17 cellular contexts compared by ENCODE assay signal in the genomic region with DNA sequence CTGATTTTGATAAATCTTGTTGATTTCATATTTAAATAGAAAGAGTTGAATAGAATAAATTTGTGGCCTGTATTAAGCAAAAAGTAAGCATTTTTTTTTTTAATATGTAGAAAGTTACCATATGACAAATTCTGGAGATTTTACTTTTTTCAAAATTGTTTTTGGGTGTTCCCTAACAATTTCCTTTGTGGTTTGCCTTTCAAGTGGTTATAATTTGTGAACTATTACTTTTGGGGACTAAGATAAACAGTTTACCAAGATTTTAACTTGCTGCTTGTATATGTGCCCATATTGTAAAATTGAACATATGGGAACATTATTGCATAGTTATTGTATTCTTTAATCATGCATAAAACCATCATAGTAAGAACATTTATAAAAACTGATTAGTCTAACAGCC. TPM values are rescaled to one million over a fixed set of nuclear protein-coding genes. Genes with fewer than 3 reads are reported as not detected.
A peak's percentile ranks its signal among the peaks of the same experiment; 100 is the strongest.
DNase-seq lines count a peak whose midpoint lies in the region; ATAC-seq, FAIRE-seq and TF ChIP-seq lines count a peak whose summit lies in the region.
"Had no signal": no experiment of that assay in that cellular context is flagged by ENCODE, and none has a peak within 500 bp of the region (broad histone marks: within the 10 kb centered on the region; RNA-seq: fewer than 3 reads in every experiment).

No MANE protein-coding gene starts in this region.

- peak overlapping the region; percentile 58 for H3K4me3 Mint-ChIP-seq in activated naive CD8-positive, alpha-beta T cell
- no peak overlapping the region for H3K4me3 Mint-ChIP-seq in activated naive CD8-positive, alpha-beta T cell treated with anti-CD3 and anti-CD28 coated beads, Interleukin-2, amount 50 U/mL, for 24 hours
- no peak overlapping the region for H3K4me3 Mint-ChIP-seq in activated naive CD8-positive, alpha-beta T cell treated with anti-CD3 and anti-CD28 coated beads for 36 hours

- H3K9me3 ChIP-seq in SK-N-MC (ENCODE audit: low read depth, low read length) (no peaks in the 10 kb centered on the region), pancreas (no peaks in the 10 kb centered on the region), esophagus squamous epithelium (no peaks in the 10 kb centered on the region), stomach (no peaks in the 10 kb centered on the region)
- H3K9me3 ChIP-seq: BLaER1, Caco-2 had no signal

- DNase-seq in activated naive CD8-positive, alpha-beta T cell treated with anti-CD3 and anti-CD28 coated beads, Interleukin-2, amount 50 U/mL, for 24 hours: no peak
- no peak for DNase-seq in SK-N-MC (ENCODE audit: low read depth, low spot score)
- no peak for DNase-seq in activated naive CD8-positive, alpha-beta T cell treated with anti-CD3 and anti-CD28 coated beads for 36 hours
- DNase-seq in pancreas: no peak
- no peak for DNase-seq in esophagus squamous epithelium (lab: John Stamatoyannopoulos, UW)
- DNase-seq in stomach: no peak
- DNase-seq in KBM-7: no peak
- DNase-seq: Caco-2, Kasumi-1, NCI-H1436, NCI-H2029 treated with DMSO at 0.1 percent for 48 hours, NCI-H510A, NCI-H82, Right ventricle myocardium superior had no signal

- TF ChIP-seq CTCF in pancreas (IDR thresholded peaks at IDR 0.05) (no peak), esophagus squamous epithelium (IDR thresholded peaks at IDR 0.05) (no peak), stomach (IDR thresholded peaks at IDR 0.05) (no peak)

- H3K27ac Mint-ChIP-seq in activated naive CD8-positive, alpha-beta T cell: peak overlapping the region; percentile 81
- H3K27ac Mint-ChIP-seq in activated naive CD8-positive, alpha-beta T cell treated with anti-CD3 and anti-CD28 coated beads, Interleukin-2, amount 50 U/mL, for 24 hours: no peak overlapping the region
- peak overlapping the region; percentile 9 for H3K27ac Mint-ChIP-seq in activated naive CD8-positive, alpha-beta T cell treated with anti-CD3 and anti-CD28 coated beads for 36 hours

- no peak for TF ChIP-seq POLR2A in esophagus squamous epithelium (IDR thresholded peaks at IDR 0.05)
- no peak for TF ChIP-seq POLR2A in stomach (IDR thresholded peaks at IDR 0.05)

- no peak overlapping the region for H3K9ac ChIP-seq in SK-N-MC (ENCODE audit: insufficient read length)
- H3K9ac ChIP-seq: BLaER1 had no signal

- intact Hi-C loops in pancreas (cut with DNase I): no loop called here
- intact Hi-C loops in esophagus squamous epithelium (cut with DNase I): no loop called here
- intact Hi-C loops in stomach (cut with DNase I; ENCODE audit: low total_unique reads): no loop called here

- no peak for TF ChIP-seq EP300 in stomach (IDR thresholded peaks at IDR 0.05)

- no peak for ATAC-seq in activated naive CD8-positive, alpha-beta T cell treated with anti-CD3 and anti-CD28 coated beads, Interleukin-2, amount 50 U/mL, for 24 hours
- ATAC-seq in pancreas: no peak

- H3K36me3 ChIP-seq in SK-N-MC (ENCODE audit: insufficient read depth, low read length) (peaks cover 22% of the 10 kb centered on the region), pancreas (no peaks in the 10 kb centered on the region), esophagus squamous epithelium (peaks cover 0 to 37% (median 0%) of the 10 kb centered on the region in 3 donors), stomach (peaks cover 0 to 34% (median 30%) of the 10 kb centered on the region in 4 donors)

- H3K27ac ChIP-seq in SK-N-MC (peak overlapping the region; percentile 65), pancreas (no peak overlapping the region), esophagus squamous epithelium (no peak overlapping the region), stomach (no peak overlapping the region)
- H3K27ac ChIP-seq: BLaER1 had no signal

- peaks cover 39% of the 10 kb centered on the region for H3K36me3 Mint-ChIP-seq in activated naive CD8-positive, alpha-beta T cell
- H3K36me3 Mint-ChIP-seq in activated naive CD8-positive, alpha-beta T cell treated with anti-CD3 and anti-CD28 coated beads, Interleukin-2, amount 50 U/mL, for 24 hours (ENCODE audit: low read depth): peaks cover 56% of the 10 kb centered on the region
- H3K36me3 Mint-ChIP-seq in activated naive CD8-positive, alpha-beta T cell treated with anti-CD3 and anti-CD28 coated beads for 36 hours: peaks cover 53% of the 10 kb centered on the region

- H3K4me3 ChIP-seq in SK-N-MC (no peak overlapping the region; the same call in 1 of the 2 replicates), pancreas (no peak overlapping the region), esophagus squamous epithelium (no peak overlapping the region), stomach (no peak overlapping the region)
- H3K4me3 ChIP-seq: BLaER1 had no signal

- H3K9me3 Mint-ChIP-seq in activated naive CD8-positive, alpha-beta T cell (ENCODE audit: low read depth): peaks cover 3% of the 10 kb centered on the region
- H3K9me3 Mint-ChIP-seq in activated naive CD8-positive, alpha-beta T cell treated with anti-CD3 and anti-CD28 coated beads, Interleukin-2, amount 50 U/mL, for 24 hours: peaks cover 21% of the 10 kb centered on the region
- peaks cover 12% of the 10 kb centered on the region for H3K9me3 Mint-ChIP-seq in activated naive CD8-positive, alpha-beta T cell treated with anti-CD3 and anti-CD28 coated beads for 36 hours

- H3K27me3 Mint-ChIP-seq in activated naive CD8-positive, alpha-beta T cell: no peaks in the 10 kb centered on the region
- H3K27me3 Mint-ChIP-seq in activated naive CD8-positive, alpha-beta T cell treated with anti-CD3 and anti-CD28 coated beads, Interleukin-2, amount 50 U/mL, for 24 hours: no peaks in the 10 kb centered on the region
- no peaks in the 10 kb centered on the region for H3K27me3 Mint-ChIP-seq in activated naive CD8-positive, alpha-beta T cell treated with anti-CD3 and anti-CD28 coated beads for 36 hours

- H3K4me1 ChIP-seq in pancreas (no peaks in the 10 kb centered on the region), esophagus squamous epithelium (peaks cover 0 to 12% (median 0%) of the 10 kb centered on the region in 3 donors), stomach (peaks cover 0 to 6% (median 0%) of the 10 kb centered on the region in 4 donors)
- H3K4me1 ChIP-seq: Caco-2 had no signal

- peak; percentile 13 for FAIRE-seq in pancreas (lab: Jason Lieb, UNC)
- FAIRE-seq: H54 had no signal

- no peaks in the 10 kb centered on the region for H3K27me3 ChIP-seq in pancreas
- H3K27me3 ChIP-seq in esophagus squamous epithelium: no peaks in the 10 kb centered on the region
- no peaks in the 10 kb centered on the region for H3K27me3 ChIP-seq in stomach
- H3K27me3 ChIP-seq: BLaER1 had no signal

- in situ Hi-C loops in KBM-7 (cut with MboI; ENCODE audit: low pct_unique_long_range_greater_than_20kb, low sequenced_read_pairs): loop anchor here (25.0 kb wide), 1 partner anchor 332 kb away; no protein-coding TSS in a partner anchor

- peaks cover 56% of the 10 kb centered on the region for H3K4me1 Mint-ChIP-seq in activated naive CD8-positive, alpha-beta T cell (ENCODE audit: low read depth)
- H3K4me1 Mint-ChIP-seq in activated naive CD8-positive, alpha-beta T cell treated with anti-CD3 and anti-CD28 coated beads, Interleukin-2, amount 50 U/mL, for 24 hours: peaks cover 55% of the 10 kb centered on the region
- H3K4me1 Mint-ChIP-seq in activated naive CD8-positive, alpha-beta T cell treated with anti-CD3 and anti-CD28 coated beads for 36 hours: peaks cover 51% of the 10 kb centered on the region

RNA-seq across cellular contexts. Expression of a gene that starts 34.6 kb away (rescaled TPM):
- total RNA-seq in activated naive CD8-positive, alpha-beta T cell treated with anti-CD3 and anti-CD28 coated beads for 36 hours: 10 to 100 TPM; 38.9 to 40.9 TPM
- total RNA-seq in pancreas: 10 to 100 TPM; 10.4 to 21.4 (median 14.4) TPM
- polyA plus RNA-seq in pancreas: 1 to 10 TPM; 2.5 to 4.9 TPM
- total RNA-seq in esophagus squamous epithelium: 10 to 100 TPM in 3 of 4 donors, 1 to 10 TPM in 1; 9.0 to 22.1 (median 16.5) TPM
- 10 to 100 TPM in 2 of 5 donors, 1 to 10 TPM in 3; 4.9 to 65.7 (median 9.8) TPM for total RNA-seq in stomach
- polyA plus RNA-seq in stomach: 1 to 10 TPM; 1.5 to 3.2 (median 2.1) TPM

RNA-seq across cellular contexts. Expression of a gene that starts 35.9 kb away (rescaled TPM):
- total RNA-seq in activated naive CD8-positive, alpha-beta T cell treated with anti-CD3 and anti-CD28 coated beads for 36 hours: 10 to 100 TPM in 1 of 2 experiments, 1 to 10 TPM in 1; 10.0 to 10.8 TPM
- total RNA-seq in pancreas (1 to 10 TPM; 3.6 to 6.9 (median 5.8) TPM), esophagus squamous epithelium (1 to 10 TPM; 1.4 to 7.4 (median 2.5) TPM), stomach (10 to 100 TPM in 2 of 5 donors, 1 to 10 TPM in 2, not detected in 1; 3.2 to 33.5 (median 17.1) TPM)
- polyA plus RNA-seq in pancreas (1 to 10 TPM; 6.5 to 8.8 TPM), stomach (1 to 10 TPM; 2.9 to 4.7 (median 4.4) TPM)
